ENCODE assay signal across 14 cellular contexts in the genomic region with DNA sequence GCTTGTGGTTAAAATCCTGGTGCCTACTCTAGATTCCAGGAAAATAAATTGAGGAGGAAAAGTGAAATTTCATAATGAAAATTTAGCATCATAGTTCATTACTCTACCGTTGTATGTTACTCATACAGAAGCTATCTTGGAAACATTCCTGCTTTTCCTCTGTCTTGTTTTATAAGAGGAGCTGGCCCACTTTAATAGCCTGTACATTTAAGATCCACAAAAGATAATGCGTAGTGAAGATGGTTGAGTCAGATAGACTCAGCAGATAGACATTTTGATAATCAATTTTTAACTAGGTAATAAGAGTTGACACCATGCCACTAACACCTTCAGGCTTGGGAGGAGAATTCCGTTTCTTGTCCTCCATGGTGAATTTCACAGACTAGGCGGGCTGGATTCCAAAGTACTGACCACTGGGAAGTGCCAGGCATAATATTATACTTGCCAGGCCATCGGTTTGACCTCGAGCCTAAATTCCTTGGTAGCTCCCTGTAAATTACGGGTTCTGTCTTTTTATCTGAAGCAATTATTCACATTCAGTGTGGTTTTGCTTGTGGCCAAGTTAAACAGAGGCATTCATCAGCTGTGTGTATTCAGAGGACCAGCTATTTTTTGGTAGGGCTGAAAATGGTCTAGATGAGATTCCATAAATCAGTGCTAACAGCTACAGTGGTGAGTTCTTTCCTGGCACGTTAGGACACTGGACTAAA.
DNase-seq lines count a peak whose midpoint lies in the region; ATAC-seq and TF ChIP-seq lines count a peak whose summit lies in the region.
"Had no signal": no experiment of that assay in that cellular context is flagged by ENCODE, and none has a peak within 500 bp of the region (broad histone marks: within the 10 kb centered on the region; RNA-seq: fewer than 3 reads in every experiment).

No MANE protein-coding gene starts in this region.

- H3K4me1 ChIP-seq in SK-N-SH (ENCODE audit: control insufficient read depth in 1 of 2, insufficient read depth in 2 of 2, low read depth in 1 of 2, low read length in 1 of 2) (no peaks in the 10 kb centered on the region), mammary epithelial cell (ENCODE audit: insufficient read depth, low read length) (no peaks in the 10 kb centered on the region), Caco-2 (no peaks in the 10 kb centered on the region)
- H3K4me1 ChIP-seq: A549, SJCRH30 had no signal

- no peaks in the 10 kb centered on the region for H3K36me3 Mint-ChIP-seq in Caco-2 (ENCODE audit: insufficient read depth, unreplicated experiment)
- H3K36me3 Mint-ChIP-seq: naive thymus-derived CD8-positive, alpha-beta T cell had no signal

- no peaks in the 10 kb centered on the region for H3K9me3 Mint-ChIP-seq in Caco-2 (ENCODE audit: unreplicated experiment)
- H3K9me3 Mint-ChIP-seq: naive thymus-derived CD8-positive, alpha-beta T cell had no signal

- H3K27me3 ChIP-seq in SK-N-SH (ENCODE audit: insufficient read depth) (no peaks in the 10 kb centered on the region), mammary epithelial cell (ENCODE audit: insufficient read depth, low read length) (no peaks in the 10 kb centered on the region), Caco-2 (replicated peaks; ENCODE audit: control insufficient read depth, insufficient read depth, low read length) (no peaks in the 10 kb centered on the region)
- H3K27me3 ChIP-seq: SJCRH30, testis had no signal

- H2AFZ ChIP-seq in SK-N-SH (ENCODE audit: low read depth), result no peak overlapping the region
- peak overlapping the region; percentile 8 for H2AFZ ChIP-seq in mammary epithelial cell (ENCODE audit: low read depth, low read length)

- no peaks in the 10 kb centered on the region for H3K4me1 Mint-ChIP-seq in Caco-2 (ENCODE audit: low read depth, unreplicated experiment)
- H3K4me1 Mint-ChIP-seq: naive thymus-derived CD8-positive, alpha-beta T cell had no signal

- no peak for ATAC-seq in SK-N-SH treated with all-trans-retinoic acid at 6 μM for 48 hours
- ATAC-seq in HG03159 (IDR thresholded peaks at IDR 0.05; ENCODE audit: unreplicated experiment), result no peak
- ATAC-seq in GM19324 (IDR thresholded peaks at IDR 0.05; ENCODE audit: low FRiP score, unreplicated experiment), result no peak
- ATAC-seq: A549; naive thymus-derived CD8-positive, alpha-beta T cell had no signal

- in situ Hi-C loops in mammary epithelial cell (cut with MboI; ENCODE audit: low sequenced_read_pairs in 2 of 2), result no loop called here

- TF ChIP-seq RAD21 in SK-N-SH (IDR thresholded peaks at IDR 0.05; ENCODE audit: low read length), result no peak

- intact Hi-C loops in mammary epithelial cell (cut with micrococcal nuclease) (no loop called here), Caco-2 (cut with micrococcal nuclease; ENCODE audit: unreplicated experiment) (no loop called here)

- H3K36me3 ChIP-seq in SK-N-SH (replicated peaks in 1 of 2; ENCODE audit: control insufficient read depth in 1 of 2, insufficient read depth in 2 of 2, low read length in 1 of 2) (no peaks in the 10 kb centered on the region), mammary epithelial cell (ENCODE audit: insufficient read depth, low read length) (no peaks in the 10 kb centered on the region), Caco-2 (ENCODE audit: control insufficient read depth, insufficient read depth, low read length) (no peaks in the 10 kb centered on the region)
- H3K36me3 ChIP-seq: SJCRH30 had no signal

- TF ChIP-seq CTCF in SK-N-SH (IDR thresholded peaks at IDR 0.05) (no peak), mammary epithelial cell (conservative IDR thresholded peaks at IDR 0.05 in 1 of 2, IDR thresholded peaks at IDR 0.05 in 1 of 2; ENCODE audit: extremely low read depth in 1 of 2, insufficient read depth in 1 of 2, low read depth in 1 of 2, low read length in 2 of 2) (no peak), Caco-2 (IDR thresholded peaks at IDR 0.05; ENCODE audit: insufficient read depth in 1 of 2, low read depth in 1 of 2, low read length in 1 of 2, severe bottlenecking in 1 of 2, unreplicated experiment in 1 of 2) (no peak)

- no peak overlapping the region for H3K4me3 ChIP-seq in SK-N-SH (ENCODE audit: low read depth in 2 of 2, low read length in 1 of 2)
- no peak overlapping the region for H3K4me3 ChIP-seq in mammary epithelial cell (replicated peaks in 1 of 3; ENCODE audit: insufficient read depth in 1 of 3, low read depth in 2 of 3, low read length in 3 of 3)
- no peak overlapping the region for H3K4me3 ChIP-seq in Caco-2 (ENCODE audit: low read depth, low read length)
- H3K4me3 ChIP-seq: A549, SJCRH30, testis had no signal

- H3K27ac Mint-ChIP-seq in Caco-2 (ENCODE audit: unreplicated experiment), result no peak overlapping the region
- H3K27ac Mint-ChIP-seq: naive thymus-derived CD8-positive, alpha-beta T cell had no signal

- no peak overlapping the region for H3K27ac ChIP-seq in SK-N-SH (ENCODE audit: low read depth in 2 of 2, low read length in 1 of 2)
- no peak overlapping the region for H3K27ac ChIP-seq in mammary epithelial cell (ENCODE audit: insufficient read depth, low read depth, low read length)
- H3K27ac ChIP-seq: A549, SJCRH30, testis had no signal

- no peaks in the 10 kb centered on the region for H3K27me3 Mint-ChIP-seq in Caco-2 (ENCODE audit: insufficient read depth, unreplicated experiment)

- BruUV-seq in mammary epithelial cell (replicated peaks; lab: Mats Ljungman, UMichigan) (no TSS peak), Caco-2 (replicated peaks; lab: Mats Ljungman, UMichigan) (no TSS peak)

- H3K9ac ChIP-seq in SK-N-SH (no peak overlapping the region), mammary epithelial cell (ENCODE audit: insufficient read depth, low read length) (no peak overlapping the region)

- no peak for TF ChIP-seq EP300 in SK-N-SH (IDR thresholded peaks at IDR 0.05; ENCODE audit: borderline replicate concordance in 1 of 2, low read depth in 1 of 2, low read length in 1 of 2)

- 8% methylated on average over 8 of the region's 8 CpGs for WGBS in SK-N-SH (ENCODE audit: low lambda C conversion rate)
- under 1% methylated on average over 7 of the region's 8 CpGs for WGBS in mammary epithelial cell (ENCODE audit: low coverage, missing lambda C conversion rate)

- H3K9me3 ChIP-seq in SK-N-SH (0 out of 2 replicates have a peak, but pooled peaks cover 3% of the 10 kb centered on the region), mammary epithelial cell (replicated peaks; ENCODE audit: insufficient read depth, low read length) (no peaks in the 10 kb centered on the region), Caco-2 (no peaks in the 10 kb centered on the region)
- H3K9me3 ChIP-seq: A549, SJCRH30, testis had no signal

- no peaks in the 10 kb centered on the region for H3K9me2 ChIP-seq in SK-N-SH

- H4K20me1 ChIP-seq in SK-N-SH (ENCODE audit: insufficient read depth) (no peaks in the 10 kb centered on the region), mammary epithelial cell (ENCODE audit: insufficient read depth, low read length) (no peaks in the 10 kb centered on the region)

- H3K79me2 ChIP-seq in SK-N-SH (ENCODE audit: insufficient read depth), result no peaks in the 10 kb centered on the region
- no peaks in the 10 kb centered on the region for H3K79me2 ChIP-seq in mammary epithelial cell (ENCODE audit: insufficient read depth, low read length)

- CTCF ChIA-PET in SK-N-SH (lab: Yijun Ruan, JAX), result no interaction called here
- CTCF ChIA-PET in mammary epithelial cell (lab: Charles Lee; ENCODE audit: low non-redundant PET), result no interaction called here
- CTCF ChIA-PET in Caco-2 (lab: Charles Lee), result no interaction called here

- DNase-seq in SK-N-SH (no peak), mammary epithelial cell (peak; percentile 64), kidney glomerular epithelial cell (lab: John Stamatoyannopoulos, UW) (peak; percentile 99), Caco-2 (no peak), putamen (ENCODE audit: low spot score) (no peak)
- DNase-seq: amygdala; naive thymus-derived CD8-positive, alpha-beta T cell; SJCRH30; stimulated activated CD4-positive, alpha-beta T cell treated with anti-CD3 and anti-CD28 coated beads, Interleukin-4, amount 100 ng/mL, for 4 hours; testis had no signal

- dilution Hi-C loops in mammary epithelial cell (cut with HindIII; ENCODE audit: low sequenced_read_pairs), result no loop called here

- H3K4me2 ChIP-seq in SK-N-SH (no peak overlapping the region), mammary epithelial cell (ENCODE audit: insufficient read depth, low read depth, low read length) (no peak overlapping the region)
- H3K4me2 ChIP-seq: A549 had no signal

- POLR2A ChIA-PET in SK-N-SH (lab: Yijun Ruan, JAX) (no interaction called here), Caco-2 (lab: Charles Lee) (no interaction called here)

- no peak overlapping the region for H3K4me3 Mint-ChIP-seq in Caco-2 (ENCODE audit: unreplicated experiment)
- H3K4me3 Mint-ChIP-seq: naive thymus-derived CD8-positive, alpha-beta T cell had no signal

- H3F3A ChIP-seq in SK-N-SH (replicated peaks; ENCODE audit: insufficient read depth), result no peaks in the 10 kb centered on the region

TF ChIP-seq in SK-N-SH treated with all-trans-retinoic acid at 6 μM for 48 hours, 23 proteins besides CTCF, POLR2A, EP300 and RAD21:
- TF ChIP-seq RARB (CRISPR knock-in tag; IDR thresholded peaks at IDR 0.05), result no peak
- peak; percentile 25; the same call in 1 of the 2 replicates for TF ChIP-seq ISL1 (CRISPR knock-in tag; IDR thresholded peaks at IDR 0.05)
- TF ChIP-seq SNAI2 (CRISPR knock-in tag; IDR thresholded peaks at IDR 0.05), result no peak
TF ChIP-seq in SK-N-SH treated with all-trans-retinoic acid at 6 μM for 48 hours: peak in this region for 1.

TF ChIP-seq in SK-N-SH, 30 proteins besides CTCF, POLR2A, EP300 and RAD21 (continues in another document):
- TF ChIP-seq SMC3 (IDR thresholded peaks at IDR 0.05; ENCODE audit: low read depth, low read length) (no peak), TEAD4 (IDR thresholded peaks at IDR 0.05; ENCODE audit: borderline replicate concordance, insufficient read depth) (no peak), RXRA (IDR thresholded peaks at IDR 0.05; ENCODE audit: borderline replicate concordance, low read depth) (no peak), GATA2 (CRISPR knock-in tag; IDR thresholded peaks at IDR 0.05) (no peak), MXI1 (IDR thresholded peaks at IDR 0.05; ENCODE audit: low read depth, low read length) (no peak), FOSL2 (IDR thresholded peaks at IDR 0.05; ENCODE audit: borderline replicate concordance, low read depth) (no peak), CHD2 (IDR thresholded peaks at IDR 0.05; ENCODE audit: low read length, partially characterized antibody) (no peak), ELF1 (IDR thresholded peaks at IDR 0.05) (no peak), GABPA (IDR thresholded peaks at IDR 0.05; ENCODE audit: low read depth) (no peak), TCF12 (IDR thresholded peaks at IDR 0.05) (no peak), SIN3A (IDR thresholded peaks at IDR 0.05; ENCODE audit: borderline replicate concordance, low read depth, low read length) (no peak), FOXJ3 (CRISPR knock-in tag; IDR thresholded peaks at IDR 0.05) (no peak), YY1 (IDR thresholded peaks at IDR 0.05; ENCODE audit: low read depth) (no peak)

Comparison
In these comparisons a context has a peak if more than half of its experiments do, and no peak if none do; other contexts are left out.
1. DNase-seq: peak in mammary epithelial cell (single experiment) and kidney glomerular epithelial cell (single experiment); none in SK-N-SH (single experiment), Caco-2 (0 of 2) and putamen (single experiment).